11 cellular contexts compared by ENCODE assay signal in genomic region chr12:54393743-54394142, GRCh38. TPM values are rescaled to one million over a fixed set of nuclear protein-coding genes. Genes with fewer than 3 reads are reported as not detected.
DNase-seq lines count a peak whose midpoint lies in the region; ATAC-seq and TF ChIP-seq lines count a peak whose summit lies in the region.
"Had no signal": no experiment of that assay in that cellular context is flagged by ENCODE, and none has a peak within 500 bp of the region (broad histone marks: within the 10 kb centered on the region; RNA-seq: fewer than 3 reads in every experiment).

No MANE protein-coding gene starts in this region.

- peak overlapping the region; percentile 34 for H3K27ac Mint-ChIP-seq in activated naive CD4-positive, alpha-beta T cell treated with anti-CD3 and anti-CD28 coated beads for 36 hours
- H3K27ac Mint-ChIP-seq in glutamatergic neuron (ENCODE audit: unreplicated experiment) = peak overlapping the region; percentile 77
- no peak overlapping the region for H3K27ac Mint-ChIP-seq in stimulated activated effector memory CD8-positive, alpha-beta T cell treated with anti-CD3 and anti-CD28 coated beads, Interleukin-12 subunit alpha, Interleukin-12 subunit beta, amount 100 ng/mL, for 72 hours
- no peak overlapping the region for H3K27ac Mint-ChIP-seq in activated T-helper 2 cell treated with anti-CD3 and anti-CD28 coated beads, Interferon-gamma antibody, Interleukin-2, Interleukin-4, amounts not matched to agents 10 μg/mL and 5 μg/mL and 100 μg/mL, durations not matched to agents 14 hours and 24 hours and 36 hours

- ATAC-seq in stimulated activated effector memory CD8-positive, alpha-beta T cell treated with anti-CD3 and anti-CD28 coated beads, Interleukin-12 subunit alpha, Interleukin-12 subunit beta, amount 100 ng/mL, for 72 hours = peak; percentile 1
- ATAC-seq in GM19397 (IDR thresholded peaks at IDR 0.05; ENCODE audit: unreplicated experiment) (no peak), HG02938 (IDR thresholded peaks at IDR 0.05; ENCODE audit: unreplicated experiment) (no peak)

- CTCF ChIA-PET in activated naive CD4-positive, alpha-beta T cell treated with anti-CD3 and anti-CD28 coated beads for 36 hours (lab: Charles Lee) = interaction anchor here (0.5 to 3.3 kb wide), 15 partner anchors 9 to 903 kb away, joined by 3 to 32 read pairs (median 3); partner anchors contain the start of genes NCKAP1L and ZNF385A
- CTCF ChIA-PET in RWPE1 (lab: Yijun Ruan, JAX) = interaction anchor here (0.6 to 1.9 kb wide), 6 partner anchors 10 to 107 kb away, joined by 3 to 9 read pairs (median 3); no protein-coding TSS in a partner anchor

- TF ChIP-seq CTCF in RWPE1 (conservative IDR thresholded peaks at IDR 0.05; ENCODE audit: low read depth) = no peak
- TF ChIP-seq CTCF in glutamatergic neuron (IDR thresholded peaks at IDR 0.05; ENCODE audit: partially characterized antibody, unreplicated experiment) = no peak

- DNase-seq in activated naive CD4-positive, alpha-beta T cell treated with anti-CD3 and anti-CD28 coated beads for 36 hours = no peak
- no peak for DNase-seq in activated naive CD4-positive, alpha-beta T cell treated with Interleukin-2 at 50 U/mL for 16 hours
- DNase-seq in RWPE1 (ENCODE audit: low spot score) (no peak), glutamatergic neuron (no peak)
- DNase-seq in stimulated activated effector memory CD8-positive, alpha-beta T cell treated with anti-CD3 and anti-CD28 coated beads, Interleukin-12 subunit alpha, Interleukin-12 subunit beta, amount 100 ng/mL, for 72 hours (ENCODE audit: low spot score in 2 of 2) = no peak
- DNase-seq in activated T-helper 2 cell treated with anti-CD3 and anti-CD28 coated beads, Interferon-gamma antibody, Interleukin-2, Interleukin-4, amounts not matched to agents 10 μg/mL and 5 μg/mL and 100 μg/mL, durations not matched to agents 14 hours and 24 hours and 36 hours (ENCODE audit: low spot score) = no peak

- H3K4me3 Mint-ChIP-seq in activated naive CD4-positive, alpha-beta T cell treated with anti-CD3 and anti-CD28 coated beads for 36 hours = no peak overlapping the region
- peak overlapping the region; percentile 65 for H3K4me3 Mint-ChIP-seq in glutamatergic neuron (ENCODE audit: unreplicated experiment)
- no peak overlapping the region for H3K4me3 Mint-ChIP-seq in stimulated activated effector memory CD8-positive, alpha-beta T cell treated with anti-CD3 and anti-CD28 coated beads, Interleukin-12 subunit alpha, Interleukin-12 subunit beta, amount 100 ng/mL, for 72 hours
- H3K4me3 Mint-ChIP-seq in activated T-helper 2 cell treated with anti-CD3 and anti-CD28 coated beads, Interferon-gamma antibody, Interleukin-2, Interleukin-4, amounts not matched to agents 10 μg/mL and 5 μg/mL and 100 μg/mL, durations not matched to agents 14 hours and 24 hours and 36 hours (ENCODE audit: low read depth) = no peak overlapping the region

- peaks cover 13% of the 10 kb centered on the region for H3K36me3 Mint-ChIP-seq in activated naive CD4-positive, alpha-beta T cell treated with anti-CD3 and anti-CD28 coated beads for 36 hours (ENCODE audit: low read depth)
- H3K36me3 Mint-ChIP-seq in glutamatergic neuron (ENCODE audit: unreplicated experiment) = no peaks in the 10 kb centered on the region
- H3K36me3 Mint-ChIP-seq in stimulated activated effector memory CD8-positive, alpha-beta T cell treated with anti-CD3 and anti-CD28 coated beads, Interleukin-12 subunit alpha, Interleukin-12 subunit beta, amount 100 ng/mL, for 72 hours = peaks cover 75% of the 10 kb centered on the region
- H3K36me3 Mint-ChIP-seq in activated T-helper 2 cell treated with anti-CD3 and anti-CD28 coated beads, Interferon-gamma antibody, Interleukin-2, Interleukin-4, amounts not matched to agents 10 μg/mL and 5 μg/mL and 100 μg/mL, durations not matched to agents 14 hours and 24 hours and 36 hours (ENCODE audit: low read depth) = peaks cover 51% of the 10 kb centered on the region
- H3K36me3 Mint-ChIP-seq: IgD-negative memory B cell had no signal

- H3K27me3 Mint-ChIP-seq in activated naive CD4-positive, alpha-beta T cell treated with anti-CD3 and anti-CD28 coated beads for 36 hours (ENCODE audit: low read depth) = no peaks in the 10 kb centered on the region
- H3K27me3 Mint-ChIP-seq in glutamatergic neuron (ENCODE audit: unreplicated experiment) = peaks cover 5% of the 10 kb centered on the region
- H3K27me3 Mint-ChIP-seq in activated T-helper 2 cell treated with anti-CD3 and anti-CD28 coated beads, Interferon-gamma antibody, Interleukin-2, Interleukin-4, amounts not matched to agents 10 μg/mL and 5 μg/mL and 100 μg/mL, durations not matched to agents 14 hours and 24 hours and 36 hours (ENCODE audit: low read depth) = no peaks in the 10 kb centered on the region
- H3K27me3 Mint-ChIP-seq: IgD-negative memory B cell had no signal

- H3K4me1 Mint-ChIP-seq in activated naive CD4-positive, alpha-beta T cell treated with anti-CD3 and anti-CD28 coated beads for 36 hours (ENCODE audit: low read depth) = peaks cover 22% of the 10 kb centered on the region
- peaks cover 25% of the 10 kb centered on the region for H3K4me1 Mint-ChIP-seq in glutamatergic neuron (ENCODE audit: low read depth, unreplicated experiment)
- H3K4me1 Mint-ChIP-seq in stimulated activated effector memory CD8-positive, alpha-beta T cell treated with anti-CD3 and anti-CD28 coated beads, Interleukin-12 subunit alpha, Interleukin-12 subunit beta, amount 100 ng/mL, for 72 hours = peaks cover 67% of the 10 kb centered on the region
- peaks cover 13% of the 10 kb centered on the region for H3K4me1 Mint-ChIP-seq in activated T-helper 2 cell treated with anti-CD3 and anti-CD28 coated beads, Interferon-gamma antibody, Interleukin-2, Interleukin-4, amounts not matched to agents 10 μg/mL and 5 μg/mL and 100 μg/mL, durations not matched to agents 14 hours and 24 hours and 36 hours (ENCODE audit: low read depth)

- H3K27ac ChIP-seq in RWPE1 = peak overlapping the region; percentile 87

- POLR2A ChIA-PET in RWPE1 (lab: Yijun Ruan, JAX; ENCODE audit: low non-redundant PET) = no interaction called here

- intact Hi-C loops in activated naive CD4-positive, alpha-beta T cell treated with anti-CD3 and anti-CD28 coated beads for 36 hours (cut with micrococcal nuclease) = no loop called here
- intact Hi-C loops in activated T-helper 2 cell treated with anti-CD3 and anti-CD28 coated beads, Interferon-gamma antibody, Interleukin-2, Interleukin-4, amounts not matched to agents 10 μg/mL and 5 μg/mL and 100 μg/mL, durations not matched to agents 14 hours and 24 hours and 36 hours (cut with micrococcal nuclease) = no loop called here

- no peaks in the 10 kb centered on the region for H3K9me3 Mint-ChIP-seq in activated naive CD4-positive, alpha-beta T cell treated with anti-CD3 and anti-CD28 coated beads for 36 hours
- H3K9me3 Mint-ChIP-seq in glutamatergic neuron (ENCODE audit: unreplicated experiment) = peaks cover 6% of the 10 kb centered on the region
- no peaks in the 10 kb centered on the region for H3K9me3 Mint-ChIP-seq in stimulated activated effector memory CD8-positive, alpha-beta T cell treated with anti-CD3 and anti-CD28 coated beads, Interleukin-12 subunit alpha, Interleukin-12 subunit beta, amount 100 ng/mL, for 72 hours
- H3K9me3 Mint-ChIP-seq in activated T-helper 2 cell treated with anti-CD3 and anti-CD28 coated beads, Interferon-gamma antibody, Interleukin-2, Interleukin-4, amounts not matched to agents 10 μg/mL and 5 μg/mL and 100 μg/mL, durations not matched to agents 14 hours and 24 hours and 36 hours = no peaks in the 10 kb centered on the region
- H3K9me3 Mint-ChIP-seq: IgD-negative memory B cell had no signal

RNA-seq across cellular contexts. Expression of gene ZNF385A, which starts 9.2 kb away (rescaled TPM):
- total RNA-seq in activated naive CD4-positive, alpha-beta T cell treated with anti-CD3 and anti-CD28 coated beads for 36 hours = 1 to 10 TPM in 1 of 2 experiments, under 1 TPM in 1; 0.93 to 1.1 TPM
- total RNA-seq in glutamatergic neuron (ENCODE audit: unreplicated experiment) = 26.6 TPM
- 0.60 and 0.78 TPM in 2 replicates for total RNA-seq in activated T-helper 2 cell treated with anti-CD3 and anti-CD28 coated beads, Interferon-gamma antibody, Interleukin-2, Interleukin-4, amounts not matched to agents 10 μg/mL and 5 μg/mL and 100 μg/mL, durations not matched to agents 14 hours and 24 hours and 36 hours

RNA-seq across cellular contexts. Expression of gene ITGA5, which starts 25.3 kb away (rescaled TPM):
- 10 to 100 TPM; 17.9 to 18.4 TPM for total RNA-seq in activated naive CD4-positive, alpha-beta T cell treated with anti-CD3 and anti-CD28 coated beads for 36 hours
- 1.8 TPM for total RNA-seq in glutamatergic neuron (ENCODE audit: unreplicated experiment)
- total RNA-seq in activated T-helper 2 cell treated with anti-CD3 and anti-CD28 coated beads, Interferon-gamma antibody, Interleukin-2, Interleukin-4, amounts not matched to agents 10 μg/mL and 5 μg/mL and 100 μg/mL, durations not matched to agents 14 hours and 24 hours and 36 hours = 41.4 and 41.5 TPM in 2 replicates

RNA-seq across cellular contexts. Expression of gene GPR84, which starts 29.5 kb away (rescaled TPM):
- 1 to 10 TPM; 1.2 TPM for total RNA-seq in activated naive CD4-positive, alpha-beta T cell treated with anti-CD3 and anti-CD28 coated beads for 36 hours
- total RNA-seq in glutamatergic neuron (ENCODE audit: unreplicated experiment) = not detected
- 1.8 and 2.3 TPM in 2 replicates for total RNA-seq in activated T-helper 2 cell treated with anti-CD3 and anti-CD28 coated beads, Interferon-gamma antibody, Interleukin-2, Interleukin-4, amounts not matched to agents 10 μg/mL and 5 μg/mL and 100 μg/mL, durations not matched to agents 14 hours and 24 hours and 36 hours
- total RNA-seq: bronchial epithelial cell, pulmonary artery endothelial cell had no signal

Comparison
In these comparisons a context has a peak if more than half of its experiments do, and no peak if none do; other contexts are left out.
1. H3K27ac Mint-ChIP-seq: peak in activated naive CD4-positive, alpha-beta T cell treated with anti-CD3 and anti-CD28 coated beads for 36 hours (single experiment) and glutamatergic neuron (single experiment); none in stimulated activated effector memory CD8-positive, alpha-beta T cell treated with anti-CD3 and anti-CD28 coated beads, Interleukin-12 subunit alpha, Interleukin-12 subunit beta, amount 100 ng/mL, for 72 hours (single experiment) and activated T-helper 2 cell treated with anti-CD3 and anti-CD28 coated beads, Interferon-gamma antibody, Interleukin-2, Interleukin-4, amounts not matched to agents 10 μg/mL and 5 μg/mL and 100 μg/mL, durations not matched to agents 14 hours and 24 hours and 36 hours (single experiment).
2. RNA of gene ZNF385A, which starts 9.2 kb away (total RNA-seq): 26.6 TPM in glutamatergic neuron (single experiment); 0.93 to 1.1 TPM in activated naive CD4-positive, alpha-beta T cell treated with anti-CD3 and anti-CD28 coated beads for 36 hours and 0.60 to 0.78 TPM in activated T-helper 2 cell treated with anti-CD3 and anti-CD28 coated beads, Interferon-gamma antibody, Interleukin-2, Interleukin-4, amounts not matched to agents 10 μg/mL and 5 μg/mL and 100 μg/mL, durations not matched to agents 14 hours and 24 hours and 36 hours; every median in the first group is over 10 times any median in the second.